8 cellular contexts compared by ENCODE assay signal in the genomic region with DNA sequence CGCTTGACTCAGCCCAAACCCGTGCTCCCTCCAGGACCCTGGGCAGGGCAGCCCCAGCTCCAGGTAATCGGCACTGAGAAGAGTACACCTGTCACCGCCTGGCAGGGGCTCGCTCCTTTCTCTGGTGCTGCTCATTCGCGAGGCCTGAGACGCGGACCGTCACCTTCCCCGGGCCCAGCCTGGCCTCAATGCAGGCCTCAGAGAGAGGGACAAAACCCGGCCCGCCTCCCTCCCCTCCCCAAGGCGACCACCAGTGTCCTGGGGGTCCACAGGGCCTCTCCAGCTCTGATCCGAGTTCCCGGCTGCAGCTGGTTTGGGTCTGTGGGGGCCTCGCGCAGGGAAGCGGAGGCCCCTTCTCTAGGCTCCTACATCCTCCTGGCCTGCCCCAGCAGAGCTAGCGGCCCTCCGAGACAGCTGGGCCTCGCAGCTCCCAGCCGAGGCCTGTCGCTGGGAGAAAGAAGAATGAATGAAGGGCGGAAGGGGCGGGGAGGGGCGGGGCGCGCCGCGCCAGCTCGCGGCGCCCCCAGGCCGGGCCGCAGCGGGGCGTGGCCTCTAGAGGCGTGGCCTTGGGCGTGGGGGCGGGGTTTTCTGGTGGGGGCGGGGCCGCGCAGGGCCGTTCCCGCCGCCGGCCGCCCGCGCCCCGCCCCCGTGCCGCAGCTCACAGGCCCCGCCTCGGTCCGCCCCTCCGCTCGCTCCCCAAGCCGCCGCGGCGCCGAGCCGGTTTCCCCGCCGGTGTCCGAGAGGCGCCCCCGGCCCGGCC. TPM values are rescaled to one million over a fixed set of nuclear protein-coding genes. Genes with fewer than 3 reads are reported as not detected.
DNase-seq lines count a peak whose midpoint lies in the region; ATAC-seq and TF ChIP-seq lines count a peak whose summit lies in the region.

A gene (plus strand): TSS at position 688 of the 760 bp plus-strand sequence. CDS start 187 bp downstream, outside the sequence.

- peaks cover 7% of the 10 kb centered on the region for H3K4me1 Mint-ChIP-seq in activated B cell treated with CpG ODN at 0.5 μM for 24 hours

- CTCF ChIA-PET in activated B cell treated with CpG ODN at 0.5 μM for 24 hours (lab: Charles Lee) = interaction anchor here (0.9 to 2.3 kb wide), 5 partner anchors 15 to 318 kb away, joined by 3 to 6 read pairs (median 3); no protein-coding TSS in a partner anchor

- no peaks in the 10 kb centered on the region for H3K9me3 Mint-ChIP-seq in activated B cell treated with CpG ODN at 0.5 μM for 24 hours

- TF ChIP-seq CTCF in activated B cell treated with CpG ODN at 0.5 μM for 24 hours (IDR thresholded peaks at IDR 0.05) = no peak
- TF ChIP-seq CTCF in cardiac fibroblast (IDR thresholded peaks at IDR 0.05; ENCODE audit: low read depth, low read length) = no peak

- H3K27me3 Mint-ChIP-seq in activated B cell treated with CpG ODN at 0.5 μM for 24 hours = no peaks in the 10 kb centered on the region

- peak; percentile 67 for DNase-seq in NK-92 treated with Interleukin-12 subunit alpha and Interleukin-12 subunit beta, amount 100 ng/mL, for 24 hours (lab: John Stamatoyannopoulos, UW)
- no peak for DNase-seq in NK-92 (lab: John Stamatoyannopoulos, UW; ENCODE audit: unreplicated experiment)
- DNase-seq in NCI-H2171 treated with DMSO at 0.1 percent for 48 hours (lab: John Stamatoyannopoulos, UW) = peak; percentile 79
- DNase-seq in activated B cell treated with CpG ODN at 0.5 μM for 24 hours = peak; percentile 86
- DNase-seq in cardiac fibroblast (ENCODE audit: low read depth in 2 of 2) = peak; percentile 74 to 88
- peak; percentile 66 for DNase-seq in inferior parietal cortex (ENCODE audit: extremely low spot score)
- peak; percentile 55 for DNase-seq in smooth muscle cell of the brain vasculature (ENCODE audit: low read depth, low spot score)

- intact Hi-C loops in activated B cell treated with CpG ODN at 0.5 μM for 24 hours (cut with micrococcal nuclease) = loop anchor here (1.0 to 5.0 kb wide), 4 partner anchors 11 to 204 kb away; a partner anchor contains a TSS

- peak within 1 kb of the TSS; percentile 53 for H3K27ac Mint-ChIP-seq in activated B cell treated with CpG ODN at 0.5 μM for 24 hours

- H3K36me3 Mint-ChIP-seq in activated B cell treated with CpG ODN at 0.5 μM for 24 hours (ENCODE audit: low read depth) = peaks cover 9% of the 10 kb centered on the region

- peak within 1 kb of the TSS; percentile 62 to 66 for H3K4me3 ChIP-seq in cardiac fibroblast (replicated peaks in 1 of 2; ENCODE audit: low read depth in 2 of 2, low read length in 2 of 2)

- POLR2A ChIA-PET in activated B cell treated with CpG ODN at 0.5 μM for 24 hours (lab: Charles Lee) = interaction anchor here (0.6 to 3.7 kb wide), 14 partner anchors 10 to 288 kb away, joined by 3 to 59 read pairs (median 4); a partner anchor contains a TSS

- ATAC-seq in HG02981 (IDR thresholded peaks at IDR 0.05; ENCODE audit: unreplicated experiment) = peak; percentile 67
- peak; percentile 95 for ATAC-seq in activated B cell treated with CpG ODN at 0.5 μM for 24 hours (ENCODE audit: low read depth)

- H3K4me3 Mint-ChIP-seq in activated B cell treated with CpG ODN at 0.5 μM for 24 hours = peak within 1 kb of the TSS; percentile 84

RNA-seq across cellular contexts. Expression of the gene that starts here (rescaled TPM):
- total RNA-seq in activated B cell treated with CpG ODN at 0.5 μM for 24 hours = 59.6 and 62.7 TPM in 2 replicates
